ENCODE assay signal across 15 cellular contexts in genomic region chr7:117023325-117023854, GRCh38.
A peak's percentile ranks its signal among the peaks of the same experiment; 100 is the strongest.
DNase-seq lines count a peak whose midpoint lies in the region; ATAC-seq and TF ChIP-seq lines count a peak whose summit lies in the region.
"Had no signal": no experiment of that assay in that cellular context is flagged by ENCODE, and none has a peak within 500 bp of the region (broad histone marks: within the 10 kb centered on the region; RNA-seq: fewer than 3 reads in every experiment).

No MANE protein-coding gene starts in this region.

- peaks cover 3% of the 10 kb centered on the region for H3K27me3 Mint-ChIP-seq in nephron (ENCODE audit: low read depth)

- ATAC-seq in GM18861 (IDR thresholded peaks at IDR 0.05; ENCODE audit: unreplicated experiment) (peak; percentile 57), GM21515 (IDR thresholded peaks at IDR 0.05; ENCODE audit: unreplicated experiment) (peak; percentile 68), HG03460 (IDR thresholded peaks at IDR 0.05; ENCODE audit: unreplicated experiment) (peak; percentile 54), HG02678 (IDR thresholded peaks at IDR 0.05; ENCODE audit: unreplicated experiment) (no peak)
- ATAC-seq: esophagus mucosa had no signal

- TF ChIP-seq CTCF in nephron (IDR thresholded peaks at IDR 0.05; ENCODE audit: unreplicated experiment in 3 of 3): no peak

- no peaks in the 10 kb centered on the region for H3K36me3 Mint-ChIP-seq in nephron (ENCODE audit: low read depth)

- DNase-seq in kidney glomerular epithelial cell (lab: John Stamatoyannopoulos, UW) (no peak), DMS153 (lab: John Stamatoyannopoulos, UW) (no peak)
- DNase-seq in activated naive CD4-positive, alpha-beta T cell (lab: John Stamatoyannopoulos, UW): no peak
- DNase-seq: activated CD4-positive, alpha-beta T cell treated with anti-CD3 and anti-CD28 coated beads, Interleukin-2, amount 10 ng/mL, durations not matched to agents 7 days and 5 days; activated gamma-delta T cell; mesendoderm; NCI-H2029; retina had no signal

- peaks cover 8% of the 10 kb centered on the region for H3K9me3 Mint-ChIP-seq in nephron

- H3K27ac Mint-ChIP-seq in nephron: peak overlapping the region in 1 of 3 experiments; percentile 76
- H3K27ac Mint-ChIP-seq: activated CD4-positive, alpha-beta T cell treated with anti-CD3 and anti-CD28 coated beads, Interleukin-2, amount 10 ng/mL, durations not matched to agents 7 days and 5 days; CD14-positive monocyte had no signal

- H3K4me3 Mint-ChIP-seq in nephron: peak overlapping the region in 2 of 3 experiments; percentile 59 to 79
- H3K4me3 Mint-ChIP-seq: activated CD4-positive, alpha-beta T cell treated with anti-CD3 and anti-CD28 coated beads, Interleukin-2, amount 10 ng/mL, durations not matched to agents 7 days and 5 days; CD14-positive monocyte had no signal

- peaks cover 34% of the 10 kb centered on the region for H3K4me1 Mint-ChIP-seq in nephron
